In genomic region chr1:190067592-190067991, GRCh38 we compare ENCODE assay signal across 14 cellular contexts.
DNase-seq lines count a peak whose midpoint lies in the region; ATAC-seq and TF ChIP-seq lines count a peak whose summit lies in the region.
"Had no signal": no experiment of that assay in that cellular context is flagged by ENCODE, and none has a peak within 500 bp of the region (broad histone marks: within the 10 kb centered on the region; RNA-seq: fewer than 3 reads in every experiment).

No MANE protein-coding gene starts in this region.

- no peaks in the 10 kb centered on the region for H3K4me1 ChIP-seq in RWPE2 (ENCODE audit: insufficient read depth, poor library complexity, severe bottlenecking)

- TF ChIP-seq CTCF in RWPE2 (IDR thresholded peaks at IDR 0.05; ENCODE audit: poor library complexity, severe bottlenecking) (no peak), foreskin fibroblast (IDR thresholded peaks at IDR 0.05; ENCODE audit: low read depth, low read length) (no peak)

- H3K27ac ChIP-seq in RWPE2 (ENCODE audit: poor library complexity, severe bottlenecking) = no peak overlapping the region

- ATAC-seq in HG02798 (IDR thresholded peaks at IDR 0.05; ENCODE audit: poor library complexity, unreplicated experiment) = peak; percentile 57
- ATAC-seq in RWPE2 (ENCODE audit: low read depth) = peak; percentile 56; the same call in 2 of the 3 replicates
- no peak for ATAC-seq in GM21723 (IDR thresholded peaks at IDR 0.05; ENCODE audit: unreplicated experiment)
- ATAC-seq: GM23338, mucosa of descending colon had no signal

- peak; percentile 88 for DNase-seq in ELR (ENCODE audit: low read depth)
- DNase-seq in RWPE2 (ENCODE audit: low spot score) = no peak
- peak; percentile 35 to 81 for DNase-seq in foreskin fibroblast
- DNase-seq in UCSD-AML1 (lab: John Stamatoyannopoulos, UW; ENCODE audit: unreplicated experiment) = no peak
- no peak for DNase-seq in cerebellar nuclear complex (lab: John Stamatoyannopoulos, UW)
- DNase-seq in activated gamma-delta T cell (lab: John Stamatoyannopoulos, UW) = no peak
- DNase-seq: activated CD4-positive, CD25-positive, alpha-beta regulatory T cell treated with anti-CD3 and anti-CD28 coated beads, Interleukin-2, amount 50 U/mL, for 72 hours; activated T-cell treated with anti-CD3 and anti-CD28 coated beads, Interleukin-2, amount 50 U/mL, for 48 hours; erythroblast; mucosa of descending colon; retina had no signal

- no peaks in the 10 kb centered on the region for H3K36me3 ChIP-seq in RWPE2 (ENCODE audit: low read depth)

- H3K9me3 ChIP-seq in RWPE2 (ENCODE audit: severe bottlenecking) = no peaks in the 10 kb centered on the region
- H3K9me3 ChIP-seq: mucosa of descending colon had no signal

- H3K4me3 ChIP-seq in RWPE2 (ENCODE audit: severe bottlenecking) = no peak overlapping the region
- no peak overlapping the region for H3K4me3 ChIP-seq in foreskin fibroblast (ENCODE audit: low read depth in 1 of 2, low read length in 2 of 2)
- H3K4me3 ChIP-seq: GM23338, mucosa of descending colon had no signal

- no peaks in the 10 kb centered on the region for H3K27me3 ChIP-seq in RWPE2 (ENCODE audit: insufficient read depth, poor library complexity, severe bottlenecking)

Comparison
In these comparisons a context has a peak if more than half of its experiments do, and no peak if none do; other contexts are left out.
1. DNase-seq: peak in ELR (single experiment) and foreskin fibroblast (2 of 2); none in RWPE2 (single experiment), UCSD-AML1 (single experiment), cerebellar nuclear complex (0 of 2) and activated gamma-delta T cell (single experiment).